ENCODE assay signal across 23 cellular contexts in the genomic region with DNA sequence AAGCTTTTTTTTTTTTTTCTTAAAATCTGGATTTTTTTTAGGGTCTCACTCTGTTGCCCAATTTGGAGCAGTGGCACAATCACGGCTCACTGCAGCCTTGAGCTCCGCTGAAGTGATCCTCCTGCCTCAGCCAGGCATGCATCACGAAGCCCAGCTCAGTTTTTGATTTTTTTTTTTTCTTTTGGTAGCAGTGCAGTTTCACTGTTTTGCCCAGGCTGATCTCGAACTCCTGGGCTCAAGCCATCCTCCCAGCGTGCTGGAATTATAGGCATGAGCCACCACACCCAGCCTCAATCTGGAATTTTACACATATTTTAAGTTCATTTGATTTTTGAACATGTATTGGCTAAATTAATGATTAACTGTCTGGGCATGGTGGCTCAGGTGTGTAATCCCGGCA. TPM values are rescaled to one million over a fixed set of nuclear protein-coding genes. Genes with fewer than 3 reads are reported as not detected.
A peak's percentile ranks its signal among the peaks of the same experiment; 100 is the strongest.
DNase-seq lines count a peak whose midpoint lies in the region; ATAC-seq, FAIRE-seq and TF ChIP-seq lines count a peak whose summit lies in the region.
"Had no signal": no experiment of that assay in that cellular context is flagged by ENCODE, and none has a peak within 500 bp of the region (broad histone marks: within the 10 kb centered on the region; RNA-seq: fewer than 3 reads in every experiment).

No MANE protein-coding gene starts in this region.

- TF ChIP-seq CTCF in HCT116 (IDR thresholded peaks at IDR 0.05 in 2 of 3, conservative IDR thresholded peaks at IDR 0.05 in 1 of 3; ENCODE audit: borderline replicate concordance in 1 of 3, insufficient read depth in 1 of 3, low read depth in 2 of 3, low read length in 2 of 3) (no peak), keratinocyte (optimal IDR thresholded peaks at IDR 0.05 in 1 of 3, IDR thresholded peaks at IDR 0.05 in 1 of 3, conservative IDR thresholded peaks at IDR 0.05 in 1 of 3; ENCODE audit: extremely low read depth in 1 of 3, insufficient read depth in 2 of 3, low read length in 3 of 3) (no peak), D721Med (IDR thresholded peaks at IDR 0.05; ENCODE audit: insufficient read depth, missing control alignments) (no peak), left ventricle myocardium inferior (IDR thresholded peaks at IDR 0.05; ENCODE audit: borderline replicate concordance) (no peak)

- intact Hi-C loops in HCT116 (cut with micrococcal nuclease) = loop anchor here (5.0 kb wide), 2 partner anchors 37 to 88 kb away; partner anchors contain the start of gene TRIO
- intact Hi-C loops in left ventricle myocardium inferior (cut with micrococcal nuclease) = no loop called here

- H3K4me2 ChIP-seq in HCT116 (ENCODE audit: low read length) (peak overlapping the region; percentile 77), keratinocyte (ENCODE audit: control insufficient read depth, extremely low read depth, insufficient read depth, low read depth, low read length) (peak overlapping the region; percentile 16), skeletal muscle satellite cell (ENCODE audit: low read length) (peak overlapping the region; percentile 65)

- H2AFZ ChIP-seq in HCT116 (ENCODE audit: low read depth, low read length, poor library complexity, severe bottlenecking) (no peak overlapping the region), keratinocyte (ENCODE audit: control insufficient read depth, low read length) (no peak overlapping the region)
- H2AFZ ChIP-seq: parathyroid adenoma had no signal

- H4K20me1 ChIP-seq in HCT116 (ENCODE audit: insufficient read depth) (peaks cover 11% of the 10 kb centered on the region; the same call in 1 of the 2 replicates), keratinocyte (ENCODE audit: control insufficient read depth, extremely low read depth, insufficient read depth, low read length) (peaks cover 2% of the 10 kb centered on the region)

- peak; percentile 50 for ATAC-seq in HCT116
- ATAC-seq in GM19035 (IDR thresholded peaks at IDR 0.05; ENCODE audit: unreplicated experiment) = no peak
- ATAC-seq: activated CD8-positive, alpha-beta memory T cell treated with anti-CD3 and anti-CD28 coated beads, Interleukin-2, amount 10 ng/mL, durations not matched to agents 7 days and 5 days; activated T-helper 17 cell treated with anti-CD3 and anti-CD28 coated beads, Interleukin-2, amount 50 U/mL, for 72 hours; naive thymus-derived CD8-positive, alpha-beta T cell had no signal

- RAD21 ChIA-PET in HCT116 (lab: Charles Lee; ENCODE audit: low non-redundant PET in 1 of 2, low total read pairs in 2 of 2, uncharacterized antibody in 2 of 2, unreplicated experiment in 2 of 2) = interaction anchor here in 1 of 2 experiments (1.1 kb wide), 1 partner anchor 10 kb away, joined by 3 read pairs; no protein-coding TSS in a partner anchor

- BruUV-seq in HCT116 (replicated peaks; lab: Mats Ljungman, UMichigan) = no TSS peak

- no peaks in the 10 kb centered on the region for H3K9me2 ChIP-seq in HCT116 (ENCODE audit: insufficient read depth)

- peaks cover 99% of the 10 kb centered on the region for H3K79me2 ChIP-seq in HCT116 (ENCODE audit: insufficient read depth, low read length)
- peaks cover 97% of the 10 kb centered on the region for H3K79me2 ChIP-seq in keratinocyte (ENCODE audit: control insufficient read depth, insufficient read depth, low read length)

- H3K9me3 ChIP-seq in HCT116 (ENCODE audit: control insufficient read depth in 1 of 2, insufficient read depth in 1 of 2, low read depth in 1 of 2, low read length in 2 of 2) (no peaks in the 10 kb centered on the region), adipocyte (ENCODE audit: control insufficient read depth, low read length) (no peaks in the 10 kb centered on the region), keratinocyte (ENCODE audit: control insufficient read depth, low read depth, low read length) (no peaks in the 10 kb centered on the region), skeletal muscle satellite cell (replicated peaks; ENCODE audit: low read length) (no peaks in the 10 kb centered on the region), left ventricle myocardium inferior (replicated peaks) (no peaks in the 10 kb centered on the region)
- H3K9me3 ChIP-seq: tibial artery had no signal

- DNase-seq in HCT116 (ENCODE audit: low read depth, low spot score) = no peak
- DNase-seq in adipocyte (ENCODE audit: low read depth) = peak; percentile 52
- DNase-seq in keratinocyte (ENCODE audit: low read depth, low spot score) = no peak
- DNase-seq in D721Med (ENCODE audit: insufficient read length, low spot score) = no peak
- no peak for DNase-seq in ureter (ENCODE audit: low spot score)
- no peak for DNase-seq in left ventricle myocardium inferior
- DNase-seq: activated CD4-positive, alpha-beta T cell treated with anti-CD3 and anti-CD28 coated beads, Interleukin-2, amount 10 ng/mL, durations not matched to agents 24 days and 14 days; activated CD8-positive, alpha-beta memory T cell treated with anti-CD3 and anti-CD28 coated beads, Interleukin-2, amount 10 ng/mL, durations not matched to agents 7 days and 5 days; activated naive CD8-positive, alpha-beta T cell treated with anti-CD3 and anti-CD28 coated beads for 36 hours; DND-41; naive thymus-derived CD8-positive, alpha-beta T cell; NCI-H187; NCI-H2227 treated with DMSO at 0.1 percent for 48 hours; NCI-H774; stimulated activated CD4-positive, alpha-beta T cell treated with anti-CD3 and anti-CD28 coated beads, Interleukin-2, amount 100 ng/mL, for 24 hours; stimulated activated naive CD4-positive, alpha-beta T cell treated with Interleukin-2 at 50 U/mL for 16 hours; T-helper 1 cell; tibial artery had no signal

- H3K27ac ChIP-seq in HCT116 (ENCODE audit: low read depth, low read length) = peak overlapping the region; percentile 24; the same call in 1 of the 2 replicates
- H3K27ac ChIP-seq in keratinocyte (ENCODE audit: control insufficient read depth, insufficient read depth, low read length) = peak overlapping the region; percentile 59
- H3K27ac ChIP-seq in left ventricle myocardium inferior (replicated peaks) = no peak overlapping the region
- H3K27ac ChIP-seq: parathyroid adenoma had no signal

- peaks cover 50 to 83% of the 10 kb centered on the region in 2 experiments for H3K4me1 ChIP-seq in HCT116 (ENCODE audit: control insufficient read depth in 1 of 2, insufficient read depth in 2 of 2, low read length in 2 of 2)
- peaks cover 64% of the 10 kb centered on the region for H3K4me1 ChIP-seq in adipocyte (ENCODE audit: control insufficient read depth, insufficient read depth, low read length)
- H3K4me1 ChIP-seq in keratinocyte (ENCODE audit: control insufficient read depth, extremely low read depth, insufficient read depth, low read length) = peaks cover 66% of the 10 kb centered on the region
- peaks cover 74% of the 10 kb centered on the region for H3K4me1 ChIP-seq in skeletal muscle satellite cell (ENCODE audit: control insufficient read depth, insufficient read depth, low read length)
- peaks cover 69% of the 10 kb centered on the region for H3K4me1 ChIP-seq in left ventricle myocardium inferior
- H3K4me1 ChIP-seq: parathyroid adenoma had no signal

- TF ChIP-seq POLR2A in HCT116 (IDR thresholded peaks at IDR 0.05; ENCODE audit: borderline replicate concordance, extremely low read depth, insufficient read depth, insufficient read length) = no peak

- CTCF ChIA-PET in HCT116 (lab: Charles Lee) = interaction anchor here (0.6 kb wide), 2 partner anchors 163 to 192 kb away, joined by 3 to 4 read pairs; no protein-coding TSS in a partner anchor

- dilution Hi-C loops in keratinocyte (cut with MboI; ENCODE audit: extremely low pct_ligation_motif_present, low sequenced_read_pairs) = no loop called here

- no peaks in the 10 kb centered on the region for H3K9me1 ChIP-seq in keratinocyte (ENCODE audit: control insufficient read depth, extremely low read depth, insufficient read depth, low read length)

- H3K4me3 ChIP-seq in HCT116 (replicated peaks in 1 of 2; ENCODE audit: low read depth in 1 of 2, low read length in 2 of 2) (peak overlapping the region in 1 of 2 experiments; percentile 38; a peak in 1 of 4 replicates), adipocyte (ENCODE audit: low read length) (no peak overlapping the region), keratinocyte (ENCODE audit: control insufficient read depth in 2 of 3, extremely low read depth in 1 of 3, insufficient read depth in 2 of 3, low read depth in 1 of 3, low read length in 3 of 3) (no peak overlapping the region), skeletal muscle satellite cell (ENCODE audit: low read length) (no peak overlapping the region), left ventricle myocardium inferior (no peak overlapping the region)
- H3K4me3 ChIP-seq: tibial artery had no signal

- no peaks in the 10 kb centered on the region for H3K36me3 ChIP-seq in HCT116 (ENCODE audit: control insufficient read depth in 1 of 2, insufficient read depth in 2 of 2, low read length in 2 of 2)
- no peaks in the 10 kb centered on the region for H3K36me3 ChIP-seq in adipocyte (ENCODE audit: control insufficient read depth, insufficient read depth, low read length, severe bottlenecking)
- H3K36me3 ChIP-seq in keratinocyte (ENCODE audit: control insufficient read depth in 2 of 2, extremely low read depth in 1 of 2, insufficient read depth in 2 of 2, low read length in 2 of 2) = no peaks in the 10 kb centered on the region
- peaks cover 3% of the 10 kb centered on the region for H3K36me3 ChIP-seq in skeletal muscle satellite cell (ENCODE audit: insufficient read depth, low read length)
- no peaks in the 10 kb centered on the region for H3K36me3 ChIP-seq in left ventricle myocardium inferior
- H3K36me3 ChIP-seq: tibial artery had no signal

- no peak for TF ChIP-seq RAD21 in HCT116 (IDR thresholded peaks at IDR 0.05; ENCODE audit: low read depth)

- H3K9ac ChIP-seq in HCT116 (ENCODE audit: low read length) = peak overlapping the region; percentile 45
- peak overlapping the region; percentile 55 for H3K9ac ChIP-seq in adipocyte (ENCODE audit: low read length)
- H3K9ac ChIP-seq in keratinocyte (ENCODE audit: control insufficient read depth, extremely low read depth, insufficient read depth, low read length) = peak overlapping the region; percentile 23
- peak overlapping the region; percentile 45 for H3K9ac ChIP-seq in skeletal muscle satellite cell (ENCODE audit: low read depth, low read length)
- H3K9ac ChIP-seq: parathyroid adenoma had no signal

- POLR2A ChIA-PET in HCT116 (lab: Charles Lee) = interaction anchor here (1.2 kb wide), 1 partner anchor 12 kb away, joined by 3 read pairs; no protein-coding TSS in a partner anchor

- H3K27me3 ChIP-seq in HCT116 (ENCODE audit: insufficient read depth, low read length) = no peaks in the 10 kb centered on the region
- no peaks in the 10 kb centered on the region for H3K27me3 ChIP-seq in adipocyte (replicated peaks; ENCODE audit: control insufficient read depth, insufficient read depth, low read length)
- H3K27me3 ChIP-seq in keratinocyte (ENCODE audit: control insufficient read depth, extremely low read depth, insufficient read depth, low read length) = no peaks in the 10 kb centered on the region
- no peaks in the 10 kb centered on the region for H3K27me3 ChIP-seq in skeletal muscle satellite cell (ENCODE audit: control insufficient read depth, insufficient read depth, low read length)
- H3K27me3 ChIP-seq in left ventricle myocardium inferior (ENCODE audit: low read depth) = no peaks in the 10 kb centered on the region
- H3K27me3 ChIP-seq: tibial artery had no signal

- FAIRE-seq in keratinocyte (lab: Jason Lieb, UNC) (no peak), D721Med (lab: Jason Lieb, UNC) (no peak)
- FAIRE-seq: islet of Langerhans had no signal

RNA-seq across cellular contexts. Expression of gene TRIO, which starts 36.3 kb away (rescaled TPM):
- total RNA-seq in HCT116 (2021; ENCODE audit: unreplicated experiment) = 68.4 TPM
- 31.0 and 40.5 TPM in 2 replicates for polyA plus RNA-seq in HCT116 (2012)
- 56.6 to 72.1 TPM (median 57.2 TPM) in 3 replicates for polyA plus RNA-seq in keratinocyte
- polyA plus RNA-seq in keratinocyte (2011; ENCODE audit: low read depth) = 54.4 TPM
- 42.3 and 46.0 TPM in 2 replicates for polyA plus RNA-seq in keratinocyte (2011; cell fraction: cytosol; rRNA removed)
- 227 and 249 TPM in 2 replicates for polyA plus RNA-seq in keratinocyte (2011; cell fraction: nucleus; rRNA removed)
- 33.9 and 54.9 TPM in 2 replicates for polyA plus RNA-seq in keratinocyte (2012; ENCODE audit: low replicate concordance)
- polyA minus RNA-seq in keratinocyte = 358 to 455 TPM (median 446 TPM) in 3 replicates
- polyA minus RNA-seq in keratinocyte (2011; cell fraction: cytosol; rRNA and poly(A)+ RNA removed) = 73.3 TPM
- polyA minus RNA-seq in keratinocyte (2011; cell fraction: nucleus; rRNA and poly(A)+ RNA removed) = 348 and 654 TPM in 2 replicates
- total RNA-seq in skeletal muscle satellite cell (2012; rRNA removed) = 692 and 744 TPM in 2 replicates
- 216 TPM for total RNA-seq in ureter
- total RNA-seq in left ventricle myocardium inferior = 52.8 TPM

Comparison
In these comparisons a context has a peak if more than half of its experiments do, and no peak if none do; other contexts are left out.
1. H3K4me2 ChIP-seq: peak in every context shown above with its lines; median percentile 77 in HCT116; 65 in skeletal muscle satellite cell; 16 in keratinocyte.